ENCODE assay signal across 20 cellular contexts in the genomic region with DNA sequence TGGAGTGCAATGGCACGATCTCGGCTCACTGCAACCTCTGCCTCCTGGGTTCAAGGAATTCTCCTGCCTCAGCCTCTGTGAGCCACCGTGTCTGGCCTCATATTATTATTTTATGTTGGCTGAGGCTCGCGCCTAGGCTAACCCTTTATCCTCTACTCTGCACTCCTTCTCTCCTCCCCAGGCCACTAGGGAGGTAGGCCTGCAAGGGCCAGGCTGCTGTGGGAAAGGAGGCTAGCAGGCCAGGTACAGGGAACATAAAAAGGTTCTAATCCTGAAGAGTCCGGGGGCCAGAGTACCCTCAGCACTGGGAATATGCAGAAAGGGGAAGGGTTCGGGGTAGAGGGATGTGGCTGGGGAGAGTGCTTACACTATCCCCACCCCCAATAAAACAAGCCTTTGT.
"Had no signal": no experiment of that assay in that cellular context is flagged by ENCODE, and none has a peak within 500 bp of the region (broad histone marks: within the 10 kb centered on the region; RNA-seq: fewer than 3 reads in every experiment).

No MANE protein-coding gene starts in this region.

- H3K9me3 Mint-ChIP-seq: central memory CD8-positive, alpha-beta T cell; memory B cell; stimulated activated effector memory CD8-positive, alpha-beta T cell treated with anti-CD3 and anti-CD28 coated beads, Interleukin-12 subunit alpha, Interleukin-12 subunit beta, amount 100 ng/mL, for 72 hours had no signal

- H3K27ac ChIP-seq: epithelial cell of prostate, esophagus muscularis mucosa, gastrocnemius medialis, lower lobe of right lung, ovary, right lobe of liver, tibial artery, upper lobe of right lung, vagina had no signal

- H3K9me3 ChIP-seq: esophagus muscularis mucosa, gastrocnemius medialis, lower lobe of right lung, ovary, right lobe of liver, tibial artery, upper lobe of right lung, vagina had no signal

- H3K4me3 Mint-ChIP-seq: central memory CD8-positive, alpha-beta T cell; memory B cell; naive thymus-derived CD4-positive, alpha-beta T cell; stimulated activated effector memory CD8-positive, alpha-beta T cell treated with anti-CD3 and anti-CD28 coated beads, Interleukin-12 subunit alpha, Interleukin-12 subunit beta, amount 100 ng/mL, for 72 hours had no signal

- DNase-seq: cortex of kidney; dorsolateral prefrontal cortex; effector memory CD4-positive, alpha-beta T cell; gastrocnemius medialis; kidney glomerular epithelial cell; lower lobe of right lung; naive thymus-derived CD4-positive, alpha-beta T cell; ovary; right lobe of liver; stimulated activated CD4-positive, alpha-beta T cell treated with anti-CD3 and anti-CD28 coated beads, Interleukin-4, amount 100 ng/mL, for 1 hour; stimulated activated CD8-positive, alpha-beta memory T cell treated with anti-CD3 and anti-CD28 coated beads, Interleukin-4, amount 100 ng/mL, for 48 hours; stimulated activated naive CD8-positive, alpha-beta T cell treated with anti-CD3 and anti-CD28 coated beads, Interleukin-15, Interleukin-2, amounts not matched to agents 100 U/mL and 50 U/mL, for 24 hours; tibial artery; upper lobe of right lung had no signal

- H3K27me3 ChIP-seq: dorsolateral prefrontal cortex, gastrocnemius medialis, ovary, right lobe of liver, tibial artery, vagina had no signal

- H3K4me1 ChIP-seq: esophagus muscularis mucosa, gastrocnemius medialis, lower lobe of right lung, tibial artery, upper lobe of right lung, vagina had no signal

- H3K4me3 ChIP-seq: dorsolateral prefrontal cortex, esophagus muscularis mucosa, gastrocnemius medialis, lower lobe of right lung, ovary, right lobe of liver, tibial artery, upper lobe of right lung, vagina had no signal

- H3K36me3 ChIP-seq: gastrocnemius medialis, lower lobe of right lung, ovary, tibial artery, upper lobe of right lung, vagina had no signal

- H3K36me3 Mint-ChIP-seq: memory B cell; naive thymus-derived CD4-positive, alpha-beta T cell; stimulated activated effector memory CD8-positive, alpha-beta T cell treated with anti-CD3 and anti-CD28 coated beads, Interleukin-12 subunit alpha, Interleukin-12 subunit beta, amount 100 ng/mL, for 72 hours had no signal

- H3K27me3 Mint-ChIP-seq: central memory CD8-positive, alpha-beta T cell; memory B cell had no signal

- ATAC-seq: gastrocnemius medialis; lower lobe of right lung; naive thymus-derived CD4-positive, alpha-beta T cell; stimulated activated effector memory CD8-positive, alpha-beta T cell treated with anti-CD3 and anti-CD28 coated beads, Interleukin-12 subunit alpha, Interleukin-12 subunit beta, amount 100 ng/mL, for 72 hours; stimulated activated naive CD8-positive, alpha-beta T cell treated with anti-CD3 and anti-CD28 coated beads, Interleukin-15, Interleukin-2, amounts not matched to agents 100 U/mL and 50 U/mL, for 24 hours; upper lobe of right lung had no signal

- H3K27ac Mint-ChIP-seq: memory B cell; naive thymus-derived CD4-positive, alpha-beta T cell; stimulated activated effector memory CD8-positive, alpha-beta T cell treated with anti-CD3 and anti-CD28 coated beads, Interleukin-12 subunit alpha, Interleukin-12 subunit beta, amount 100 ng/mL, for 72 hours had no signal

- H3K4me1 Mint-ChIP-seq: central memory CD8-positive, alpha-beta T cell; memory B cell; naive thymus-derived CD4-positive, alpha-beta T cell; stimulated activated effector memory CD8-positive, alpha-beta T cell treated with anti-CD3 and anti-CD28 coated beads, Interleukin-12 subunit alpha, Interleukin-12 subunit beta, amount 100 ng/mL, for 72 hours had no signal
